19 cellular contexts compared by ENCODE assay signal in genomic region chr13:33277946-33278345, GRCh38. TPM values are rescaled to one million over a fixed set of nuclear protein-coding genes. Genes with fewer than 3 reads are reported as not detected.
DNase-seq lines count a peak whose midpoint lies in the region; ATAC-seq and TF ChIP-seq lines count a peak whose summit lies in the region.
"Had no signal": no experiment of that assay in that cellular context is flagged by ENCODE, and none has a peak within 500 bp of the region (broad histone marks: within the 10 kb centered on the region; RNA-seq: fewer than 3 reads in every experiment).

No MANE protein-coding gene starts in this region.

- no peak overlapping the region for H4K5ac ChIP-seq in H9 (ENCODE audit: insufficient read length, low read depth, low read length)

- no peak overlapping the region for H3K9ac ChIP-seq in H9 (ENCODE audit: extremely low read depth, insufficient read length, low read length)

- CTCF ChIA-PET in A673 (lab: Charles Lee), result no interaction called here
- CTCF ChIA-PET in MCF 10A (lab: Yijun Ruan, JAX), result interaction anchor here (0.6 to 1.5 kb wide), 2 partner anchors 7 to 210 kb away, joined by 4 to 6 read pairs; partner anchors contain the start of gene STARD13

- no peak for TF ChIP-seq CTCF in A673 (conservative IDR thresholded peaks at IDR 0.05; ENCODE audit: low read depth, low read length)
- no peak for TF ChIP-seq CTCF in MCF 10A (IDR thresholded peaks at IDR 0.05; ENCODE audit: unreplicated experiment)
- no peak for TF ChIP-seq CTCF in heart right ventricle (IDR thresholded peaks at IDR 0.05)
- TF ChIP-seq CTCF in H9 (conservative IDR thresholded peaks at IDR 0.05), result no peak

- H3T11ph ChIP-seq in H9 (ENCODE audit: low read length), result no peak overlapping the region

- H3K4me3 Mint-ChIP-seq in MCF 10A (ENCODE audit: unreplicated experiment) (no peak overlapping the region), H9 (no peak overlapping the region)
- H3K4me3 Mint-ChIP-seq: activated CD4-positive, alpha-beta T cell treated with anti-CD3 and anti-CD28 coated beads, Interleukin-2, amount 10 ng/mL, durations not matched to agents 24 days and 14 days; activated naive CD8-positive, alpha-beta T cell treated with anti-CD3 and anti-CD28 coated beads, Interleukin-2, amount 50 U/mL, for 24 hours; activated T-cell treated with anti-CD3 and anti-CD28 coated beads, Interleukin-2, amount 50 U/mL, for 24 hours; CD8-positive, alpha-beta memory T cell; dendritic cell treated with granulocyte-macrophage colony-stimulating factor and Interleukin-4, amounts not matched to agents 40 ng/mL and 50 ng/mL, for 4 days; naive thymus-derived CD4-positive, alpha-beta T cell had no signal

- no peak overlapping the region for H2BK120ac ChIP-seq in H9 (ENCODE audit: low read depth, low read length, poor library complexity, severe bottlenecking)

- intact Hi-C loops in A673 (cut with micrococcal nuclease; ENCODE audit: unreplicated experiment), result no loop called here
- intact Hi-C loops in MCF 10A (cut with micrococcal nuclease), result no loop called here
- intact Hi-C loops in heart right ventricle (cut with DNase I), result loop anchor here in 2 of 10 donors (5.0 to 10.0 kb wide), 2 partner anchors 46 to 153 kb away; no protein-coding TSS in a partner anchor

- H3K9me3 ChIP-seq in A673 (ENCODE audit: low read depth, low read length, poor library complexity, severe bottlenecking) (no peaks in the 10 kb centered on the region), heart right ventricle (no peaks in the 10 kb centered on the region), H9 (ENCODE audit: control insufficient read depth, low read depth, low read length) (no peaks in the 10 kb centered on the region)

- H3K79me1 ChIP-seq in H9 (ENCODE audit: insufficient read depth, low read depth, low read length, poor library complexity, severe bottlenecking), result no peaks in the 10 kb centered on the region

- peaks cover 52% of the 10 kb centered on the region for H3K36me3 Mint-ChIP-seq in MCF 10A (ENCODE audit: insufficient read depth, unreplicated experiment)
- no peaks in the 10 kb centered on the region for H3K36me3 Mint-ChIP-seq in H9 (ENCODE audit: insufficient read depth in 1 of 3, low read depth in 3 of 3)
- H3K36me3 Mint-ChIP-seq: CD8-positive, alpha-beta memory T cell; naive thymus-derived CD4-positive, alpha-beta T cell had no signal

- ATAC-seq in heart right ventricle, result peak in 3 of 8 donors; percentile 23 to 57 (median 33)
- no peak for ATAC-seq in GM19397 (IDR thresholded peaks at IDR 0.05; ENCODE audit: unreplicated experiment)
- no peak for ATAC-seq in HG03139 (IDR thresholded peaks at IDR 0.05; ENCODE audit: unreplicated experiment)
- ATAC-seq: activated naive CD8-positive, alpha-beta T cell treated with anti-CD3 and anti-CD28 coated beads, Interleukin-2, amount 50 U/mL, for 24 hours; left colon; naive thymus-derived CD4-positive, alpha-beta T cell had no signal

- H2BK5ac ChIP-seq in H9 (ENCODE audit: insufficient read length, low read length), result no peak overlapping the region

- H3K36me3 ChIP-seq in A673 (ENCODE audit: insufficient read depth, low read length, poor library complexity, severe bottlenecking) (no peaks in the 10 kb centered on the region), heart right ventricle (peaks cover 0 to 19% (median 0%) of the 10 kb centered on the region in 9 donors)

- H3K56ac ChIP-seq in H9 (ENCODE audit: insufficient read length, low read depth, low read length), result no peak overlapping the region

- no peaks in the 10 kb centered on the region for H4K20me1 ChIP-seq in H9 (ENCODE audit: control insufficient read depth, insufficient read depth, insufficient read length)

- DNase-seq in A673 (ENCODE audit: low spot score) (no peak), MCF 10A (ENCODE audit: unreplicated experiment) (no peak), heart right ventricle (no peak), skeletal muscle cell (ENCODE audit: low read depth) (peak; percentile 81), H9 (no peak), ACHN (no peak)
- DNase-seq: activated CD4-positive, alpha-beta T cell treated with anti-CD3 and anti-CD28 coated beads, Interleukin-2, amount 10 ng/mL, durations not matched to agents 24 days and 14 days; activated naive CD8-positive, alpha-beta T cell treated with anti-CD3 and anti-CD28 coated beads, Interleukin-2, amount 50 U/mL, for 24 hours; activated T-cell treated with anti-CD3 and anti-CD28 coated beads, Interleukin-2, amount 50 U/mL, for 24 hours; CD8-positive, alpha-beta memory T cell; Kasumi-1; left colon; naive thymus-derived CD4-positive, alpha-beta T cell; NCI-H1436; SHP77 treated with DMSO at 0.1 percent for 48 hours; T1000 had no signal

- H3K27me3 ChIP-seq in A673 (replicated peaks; ENCODE audit: insufficient read depth, low read depth, low read length, poor library complexity) (no peaks in the 10 kb centered on the region), heart right ventricle (no peaks in the 10 kb centered on the region), H9 (ENCODE audit: insufficient read depth, low read length) (no peaks in the 10 kb centered on the region)

- H3K27me3 Mint-ChIP-seq in MCF 10A (ENCODE audit: insufficient read depth, unreplicated experiment), result no peaks in the 10 kb centered on the region
- no peaks in the 10 kb centered on the region; the same call in 1 of the 2 replicates for H3K27me3 Mint-ChIP-seq in H9 (ENCODE audit: low read depth)
- H3K27me3 Mint-ChIP-seq: dendritic cell treated with granulocyte-macrophage colony-stimulating factor and Interleukin-4, amounts not matched to agents 40 ng/mL and 50 ng/mL, for 4 days had no signal

- no peak overlapping the region for H2BK15ac ChIP-seq in H9 (ENCODE audit: low read depth, low read length)

- no peak overlapping the region for H3K23ac ChIP-seq in H9 (ENCODE audit: insufficient read length, low read depth, low read length)

- H2BK20ac ChIP-seq in H9 (ENCODE audit: low read depth, low read length, poor library complexity, severe bottlenecking), result no peak overlapping the region

- H3K4me1 Mint-ChIP-seq in MCF 10A (ENCODE audit: insufficient read depth, unreplicated experiment) (peaks cover 78% of the 10 kb centered on the region), H9 (peaks cover 4 to 13% of the 10 kb centered on the region in 2 experiments)
- H3K4me1 Mint-ChIP-seq: activated CD4-positive, alpha-beta T cell treated with anti-CD3 and anti-CD28 coated beads, Interleukin-2, amount 10 ng/mL, durations not matched to agents 24 days and 14 days; activated naive CD8-positive, alpha-beta T cell treated with anti-CD3 and anti-CD28 coated beads, Interleukin-2, amount 50 U/mL, for 24 hours; CD8-positive, alpha-beta memory T cell; naive thymus-derived CD4-positive, alpha-beta T cell had no signal

- H3K27ac ChIP-seq in A673 (ENCODE audit: low read depth, low read length, poor library complexity, severe bottlenecking), result peak overlapping the region; percentile 77
- H3K27ac ChIP-seq in heart right ventricle, result peak overlapping the region in 9 of 10 donors; percentile 33 to 83 (median 70)
- H3K27ac ChIP-seq in H9 (ENCODE audit: insufficient read length, low read depth, low read length), result no peak overlapping the region

- H2AFZ ChIP-seq in H9 (ENCODE audit: low read length), result no peak overlapping the region

- no peak overlapping the region for H3K4me2 ChIP-seq in H9 (ENCODE audit: insufficient read depth, insufficient read length, low read length)

- H3K9me3 Mint-ChIP-seq in MCF 10A (ENCODE audit: unreplicated experiment) (no peaks in the 10 kb centered on the region), H9 (no peaks in the 10 kb centered on the region)
- H3K9me3 Mint-ChIP-seq: activated CD4-positive, alpha-beta T cell treated with anti-CD3 and anti-CD28 coated beads, Interleukin-2, amount 10 ng/mL, durations not matched to agents 24 days and 14 days; activated naive CD8-positive, alpha-beta T cell treated with anti-CD3 and anti-CD28 coated beads, Interleukin-2, amount 50 U/mL, for 24 hours; activated T-cell treated with anti-CD3 and anti-CD28 coated beads, Interleukin-2, amount 50 U/mL, for 24 hours; CD8-positive, alpha-beta memory T cell; dendritic cell treated with granulocyte-macrophage colony-stimulating factor and Interleukin-4, amounts not matched to agents 40 ng/mL and 50 ng/mL, for 4 days had no signal

- H2AK5ac ChIP-seq in H9 (ENCODE audit: insufficient read length, low read length), result no peak overlapping the region

- H2BK12ac ChIP-seq in H9 (ENCODE audit: insufficient read length, low read depth, low read length), result no peak overlapping the region

- no peak overlapping the region for H4K8ac ChIP-seq in H9 (replicated peaks; ENCODE audit: insufficient read length, low read depth, low read length)

- no peak overlapping the region for H3K14ac ChIP-seq in H9 (ENCODE audit: insufficient read depth, low read length)

- H3K4me1 ChIP-seq in A673 (ENCODE audit: insufficient read depth, low read length, poor library complexity, severe bottlenecking) (peaks cover 90% of the 10 kb centered on the region), heart right ventricle (peaks cover 15 to 99% (median 81%) of the 10 kb centered on the region in 9 donors), H9 (ENCODE audit: insufficient read depth, low read length) (no peaks in the 10 kb centered on the region; the same call in 1 of the 2 replicates)

- H4K91ac ChIP-seq in H9 (ENCODE audit: insufficient read length, low read depth, low read length), result no peak overlapping the region

- H3K4me3 ChIP-seq in A673 (ENCODE audit: low read depth, low read length, poor library complexity, severe bottlenecking), result no peak overlapping the region
- no peak overlapping the region for H3K4me3 ChIP-seq in heart right ventricle
- no peak overlapping the region for H3K4me3 ChIP-seq in skeletal muscle cell (ENCODE audit: low read depth, low read length)

- H3K27ac Mint-ChIP-seq in MCF 10A (ENCODE audit: low read depth, unreplicated experiment), result peak overlapping the region; percentile 95
- no peak overlapping the region for H3K27ac Mint-ChIP-seq in H9
- H3K27ac Mint-ChIP-seq: activated CD4-positive, alpha-beta T cell treated with anti-CD3 and anti-CD28 coated beads, Interleukin-2, amount 10 ng/mL, durations not matched to agents 24 days and 14 days; activated naive CD8-positive, alpha-beta T cell treated with anti-CD3 and anti-CD28 coated beads, Interleukin-2, amount 50 U/mL, for 24 hours; activated T-cell treated with anti-CD3 and anti-CD28 coated beads, Interleukin-2, amount 50 U/mL, for 24 hours; CD8-positive, alpha-beta memory T cell; dendritic cell treated with granulocyte-macrophage colony-stimulating factor and Interleukin-4, amounts not matched to agents 40 ng/mL and 50 ng/mL, for 4 days had no signal

- no peak overlapping the region for H3K18ac ChIP-seq in H9 (ENCODE audit: insufficient read length, low read depth, low read length)

- no peaks in the 10 kb centered on the region for H3K79me2 ChIP-seq in H9 (ENCODE audit: insufficient read depth, low read length)

- POLR2A ChIA-PET in A673 (lab: Charles Lee; ENCODE audit: low non-redundant PET), result no interaction called here
- POLR2A ChIA-PET in MCF 10A (lab: Yijun Ruan, JAX), result interaction anchor here (1.0 to 6.8 kb wide), 8 partner anchors 10 to 109 kb away, joined by 3 to 66 read pairs (median 4); no protein-coding TSS in a partner anchor

- WGBS in heart right ventricle, 2 donors, result 58 to 65% methylated on average over 1 of the region's 1 CpG
- no CpG with 5 or more reads among the region's 1 CpG for WGBS in H9 (ENCODE audit: extremely low coverage, insufficient read length, low lambda C conversion rate)

- BruUV-seq in A673 (replicated peaks; lab: Mats Ljungman, UMichigan), result no TSS peak
- BruUV-seq in MCF 10A (replicated peaks; lab: Mats Ljungman, UMichigan), result no TSS peak

- in situ Hi-C loops in ACHN (cut with HindIII; ENCODE audit: low pct_ligation_motif_present, low pct_unique_long_range_greater_than_20kb, low sequenced_read_pairs), result no loop called here

- H3K23me2 ChIP-seq in H9 (ENCODE audit: insufficient read length, low read depth, low read length, poor library complexity, severe bottlenecking), result no peaks in the 10 kb centered on the region

- no peak overlapping the region for H3K4ac ChIP-seq in H9 (ENCODE audit: low read depth, low read length)

RNA-seq across cellular contexts. Expression of gene STARD13, which starts 7.6 kb away (rescaled TPM):
- total RNA-seq in A673 (2021) (45.7 and 48.7 TPM in 2 replicates), MCF 10A (2022) (26.3 and 31.9 TPM in 2 replicates), heart right ventricle (10 to 100 TPM; 18.2 to 38.3 (median 28.5) TPM), H9 (2021) (2.1 and 2.7 TPM in 2 replicates)
- polyA plus RNA-seq in heart right ventricle, result 10 to 100 TPM in 1 of 2 donors, 1 to 10 TPM in 1; 7.1 to 15.2 TPM
- polyA plus RNA-seq: CD8-positive, alpha-beta memory T cell; naive thymus-derived CD4-positive, alpha-beta T cell had no signal
